In the genomic region with DNA sequence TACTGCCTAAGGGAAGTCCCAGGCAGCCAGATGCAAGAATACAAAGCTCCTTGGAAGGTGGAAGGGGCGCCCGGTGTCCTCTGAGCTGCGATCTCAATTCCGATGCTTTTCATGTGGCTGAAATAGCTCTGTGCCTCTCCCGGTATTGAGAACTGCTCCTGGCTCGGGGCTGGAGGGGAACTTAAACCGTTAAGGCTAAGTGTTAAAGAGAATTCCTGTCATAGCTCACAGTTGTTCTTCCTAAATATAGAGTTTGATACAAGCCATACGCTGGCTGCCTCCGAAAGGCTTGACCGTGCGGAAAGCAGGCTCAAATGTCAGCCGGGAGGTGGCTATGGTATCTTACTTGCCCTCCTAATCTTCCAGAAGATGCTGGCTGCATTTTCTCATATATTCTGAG, we compare ENCODE assay signal across 23 cellular contexts. TPM values are rescaled to one million over a fixed set of nuclear protein-coding genes. Genes with fewer than 3 reads are reported as not detected.
"Had no signal": no experiment of that assay in that cellular context is flagged by ENCODE, and none has a peak within 500 bp of the region (broad histone marks: within the 10 kb centered on the region; RNA-seq: fewer than 3 reads in every experiment).

A gene (minus strand): TSS at position 157 of the 400 bp plus-strand sequence. CDS start 3,826 bp downstream, outside the sequence.

- H3K27ac ChIP-seq: neural progenitor cell, parathyroid adenoma, testis, uterus had no signal

- H3K4me1 ChIP-seq: neural progenitor cell, parathyroid adenoma, testis, uterus had no signal

- ATAC-seq: activated CD8-positive, alpha-beta T cell treated with anti-CD3 and anti-CD28 coated beads for 36 hours; activated T-cell treated with anti-CD3 and anti-CD28 coated beads, Interleukin-2, amount 50 U/mL, for 72 hours; mucosa of descending colon; stimulated activated naive CD8-positive, alpha-beta T cell treated with anti-CD3 and anti-CD28 coated beads, Interleukin-15, Interleukin-2, amounts not matched to agents 100 U/mL and 50 U/mL, for 24 hours had no signal

- H3K27me3 ChIP-seq: neural progenitor cell, testis, uterus had no signal

- H3K9me3 Mint-ChIP-seq: activated CD8-positive, alpha-beta T cell treated with anti-CD3 and anti-CD28 coated beads for 36 hours; activated naive CD8-positive, alpha-beta T cell treated with anti-CD3 and anti-CD28 coated beads, Interleukin-2, amount 10 ng/mL, durations not matched to agents 7 days and 5 days; activated T-cell treated with anti-CD3 and anti-CD28 coated beads, Interleukin-2, amount 50 U/mL, for 72 hours; neural progenitor cell; T-helper 1 cell treated with Interleukin-12 subunit alpha and Interleukin-12 subunit beta and Interleukin-4 antibody, amounts not matched to agents 30 μg/mL and 1 μg/mL, for 36 hours had no signal

- H3K4me3 ChIP-seq: mucosa of descending colon, neural progenitor cell, testis, uterus had no signal

- DNase-seq: activated CD4-positive, alpha-beta T cell treated with anti-CD3 and anti-CD28 coated beads for 4 hours; activated CD8-positive, alpha-beta memory T cell treated with anti-CD3 and anti-CD28 coated beads, Interleukin-2, amount 50 U/mL, for 4 hours; activated CD8-positive, alpha-beta T cell treated with anti-CD3 and anti-CD28 coated beads for 36 hours; activated gamma-delta T cell treated with Interleukin-2 at 50 U/mL for 16 hours; activated naive CD8-positive, alpha-beta T cell treated with anti-CD3 and anti-CD28 coated beads, Interleukin-2, amount 10 ng/mL, durations not matched to agents 7 days and 5 days; activated T-cell treated with anti-CD3 and anti-CD28 coated beads, Interleukin-2, amount 50 U/mL, for 72 hours; aorta; hypothalamus; mammary epithelial cell; mucosa of descending colon; SK-N-SH; stimulated activated CD4-positive, alpha-beta T cell treated with anti-CD3 and anti-CD28 coated beads, Interleukin-12 subunit alpha, Interleukin-12 subunit beta, amount 100 ng/mL, for 4 hours; stimulated activated CD4-positive, alpha-beta T cell treated with anti-CD3 and anti-CD28 coated beads, Interleukin-2, amount 100 ng/mL, for 48 hours; stimulated activated naive CD8-positive, alpha-beta T cell treated with anti-CD3 and anti-CD28 coated beads, Interleukin-15, Interleukin-2, amounts not matched to agents 100 U/mL and 50 U/mL, for 24 hours; testis; uterus had no signal

- H3K9me3 ChIP-seq: mucosa of descending colon, SK-N-SH, testis, uterus had no signal

- H3K27me3 Mint-ChIP-seq: activated CD8-positive, alpha-beta T cell treated with anti-CD3 and anti-CD28 coated beads for 36 hours; activated naive CD8-positive, alpha-beta T cell treated with anti-CD3 and anti-CD28 coated beads, Interleukin-2, amount 10 ng/mL, durations not matched to agents 7 days and 5 days had no signal

- H3K36me3 Mint-ChIP-seq: activated naive CD8-positive, alpha-beta T cell treated with anti-CD3 and anti-CD28 coated beads, Interleukin-2, amount 10 ng/mL, durations not matched to agents 7 days and 5 days had no signal

- H3K27ac Mint-ChIP-seq: activated CD8-positive, alpha-beta T cell treated with anti-CD3 and anti-CD28 coated beads for 36 hours; activated naive CD8-positive, alpha-beta T cell treated with anti-CD3 and anti-CD28 coated beads, Interleukin-2, amount 10 ng/mL, durations not matched to agents 7 days and 5 days; activated T-cell treated with anti-CD3 and anti-CD28 coated beads, Interleukin-2, amount 50 U/mL, for 72 hours; T-helper 1 cell treated with Interleukin-12 subunit alpha and Interleukin-12 subunit beta and Interleukin-4 antibody, amounts not matched to agents 30 μg/mL and 1 μg/mL, for 36 hours had no signal

- H3K36me3 ChIP-seq: neural progenitor cell, uterus had no signal

- H3K4me3 Mint-ChIP-seq: activated CD8-positive, alpha-beta T cell treated with anti-CD3 and anti-CD28 coated beads for 36 hours; activated naive CD8-positive, alpha-beta T cell treated with anti-CD3 and anti-CD28 coated beads, Interleukin-2, amount 10 ng/mL, durations not matched to agents 7 days and 5 days; activated T-cell treated with anti-CD3 and anti-CD28 coated beads, Interleukin-2, amount 50 U/mL, for 72 hours; neural progenitor cell; T-helper 1 cell treated with Interleukin-12 subunit alpha and Interleukin-12 subunit beta and Interleukin-4 antibody, amounts not matched to agents 30 μg/mL and 1 μg/mL, for 36 hours had no signal

RNA-seq across cellular contexts. Expression of the gene that starts here (rescaled TPM):
- total RNA-seq: activated CD8-positive, alpha-beta T cell treated with anti-CD3 and anti-CD28 coated beads for 36 hours; activated naive CD8-positive, alpha-beta T cell treated with anti-CD3 and anti-CD28 coated beads, Interleukin-2, amount 10 ng/mL, durations not matched to agents 7 days and 5 days; activated T-cell treated with anti-CD3 and anti-CD28 coated beads, Interleukin-2, amount 50 U/mL, for 72 hours; bronchial epithelial cell; endothelial cell of umbilical vein; fibroblast of lung; frontal cortex; mammary epithelial cell; testis had no signal
- polyA plus RNA-seq: endothelial cell of umbilical vein, fibroblast of lung, mammary epithelial cell, SK-N-SH had no signal
